9 cellular contexts compared by ENCODE assay signal in genomic region chr17:45310380-45311324, GRCh38. TPM values are rescaled to one million over a fixed set of nuclear protein-coding genes. Genes with fewer than 3 reads are reported as not detected.
A peak's percentile ranks its signal among the peaks of the same experiment; 100 is the strongest.
DNase-seq lines count a peak whose midpoint lies in the region; ATAC-seq and TF ChIP-seq lines count a peak whose summit lies in the region.
"Had no signal": no experiment of that assay in that cellular context is flagged by ENCODE, and none has a peak within 500 bp of the region (broad histone marks: within the 10 kb centered on the region; RNA-seq: fewer than 3 reads in every experiment).

No MANE protein-coding gene starts in this region.

- DNase-seq in NCI-H2107 treated with DMSO at 0.1 percent for 48 hours (lab: John Stamatoyannopoulos, UW; ENCODE audit: unreplicated experiment) = peak; percentile 69
- no peak for DNase-seq in NCI-H2107 (lab: John Stamatoyannopoulos, UW)
- DNase-seq in PC-9 = peak; percentile 59 to 76
- peak in 1 of 5 donors; percentile 71 for DNase-seq in heart left ventricle
- peak; percentile 87 for DNase-seq in stomach

- peaks cover 43% of the 10 kb centered on the region for H3K36me3 ChIP-seq in PC-9 (ENCODE audit: low read depth)
- H3K36me3 ChIP-seq in heart left ventricle = peaks cover 0 to 20% (median 0%) of the 10 kb centered on the region in 9 donors
- no peaks in the 10 kb centered on the region for H3K36me3 ChIP-seq in stomach

- H4K20me1 ChIP-seq in PC-9 (ENCODE audit: insufficient read depth) = peaks cover 53% of the 10 kb centered on the region

- no peak overlapping the region for H2AFZ ChIP-seq in PC-9

- H3K9me3 ChIP-seq in PC-9 (ENCODE audit: insufficient read depth, low read depth) (no peaks in the 10 kb centered on the region), heart left ventricle (no peaks in the 10 kb centered on the region), stomach (no peaks in the 10 kb centered on the region)

- H3K27ac ChIP-seq in PC-9 (peak overlapping the region; percentile 80), heart left ventricle (peak overlapping the region; percentile 62 to 98 (median 94)), stomach (peak overlapping the region; percentile 96 to 98 (median 96))

- H3K27me3 ChIP-seq in PC-9 (ENCODE audit: insufficient read depth, low read depth) = no peaks in the 10 kb centered on the region
- no peaks in the 10 kb centered on the region for H3K27me3 ChIP-seq in heart left ventricle
- no peaks in the 10 kb centered on the region for H3K27me3 ChIP-seq in stomach

- TF ChIP-seq CTCF in PC-9 (conservative IDR thresholded peaks at IDR 0.05) = no peak
- TF ChIP-seq CTCF in heart left ventricle (IDR thresholded peaks at IDR 0.05) = no peak
- TF ChIP-seq CTCF in stomach (IDR thresholded peaks at IDR 0.05) = no peak

- WGBS in heart left ventricle, 4 donors = 33 to 39% (median 37%) methylated on average over 3 of the region's 3 CpGs
- WGBS in stomach, 5 donors = 4 to 20% (median 10%) methylated on average over 3 of the region's 3 CpGs

- peaks cover 96% of the 10 kb centered on the region for H3K79me2 ChIP-seq in PC-9 (ENCODE audit: low read depth)

- no TSS peak for BruUV-seq in PC-9 (replicated peaks; lab: Mats Ljungman, UMichigan)

- CTCF ChIA-PET in PC-9 (lab: Charles Lee) = interaction anchor here (0.5 to 2.8 kb wide), 5 partner anchors 17 to 175 kb away, joined by 4 to 11 read pairs (median 6); partner anchors contain the start of gene ACBD4

- TF ChIP-seq EP300 in stomach (IDR thresholded peaks at IDR 0.05) = no peak

- POLR2A ChIA-PET in PC-9 (lab: Charles Lee; ENCODE audit: unreplicated experiment) = interaction anchor here (0.5 to 0.7 kb wide), 8 partner anchors 15 to 164 kb away, joined by 3 to 9 read pairs (median 5); no protein-coding TSS in a partner anchor

- intact Hi-C loops in PC-9 (cut with micrococcal nuclease; ENCODE audit: unreplicated experiment) (loop anchor here (10.0 kb wide), 1 partner anchor 176 kb away; the partner anchor contains the start of genes ACBD4 and PLCD3), heart left ventricle (cut with DNase I) (loop anchor here in 4 of 10 donors (2.0 to 5.0 kb wide), 4 partner anchors 16 to 72 kb away; partner anchors contain the start of gene SPATA32 (in 1 of the 4)), stomach (cut with DNase I; ENCODE audit: low total_unique reads) (no loop called here)

- ATAC-seq in heart left ventricle (peak in 2 of 4 donors; percentile 12 to 25), HG03108 (IDR thresholded peaks at IDR 0.05; ENCODE audit: unreplicated experiment) (no peak), GM18907 (IDR thresholded peaks at IDR 0.05; ENCODE audit: unreplicated experiment) (no peak), HG02884 (IDR thresholded peaks at IDR 0.05; ENCODE audit: unreplicated experiment) (no peak)

- TF ChIP-seq POLR2A in heart left ventricle (IDR thresholded peaks at IDR 0.05) (no peak), stomach (IDR thresholded peaks at IDR 0.05) (no peak)

- peak overlapping the region; percentile 81 for H3K4me2 ChIP-seq in PC-9

- no peaks in the 10 kb centered on the region for H3K9me2 ChIP-seq in PC-9 (ENCODE audit: insufficient read depth)

- H3F3A ChIP-seq in PC-9 (ENCODE audit: insufficient read depth, low read depth) = peaks cover 74% of the 10 kb centered on the region

- H3K4me3 ChIP-seq in PC-9 = peak overlapping the region; percentile 40; the same call in 1 of the 2 replicates
- H3K4me3 ChIP-seq in heart left ventricle = no peak overlapping the region
- H3K4me3 ChIP-seq in stomach = no peak overlapping the region

- peaks cover 77% of the 10 kb centered on the region for H3K4me1 ChIP-seq in PC-9 (replicated peaks; ENCODE audit: insufficient read depth)
- peaks cover 8 to 100% (median 88%) of the 10 kb centered on the region in 12 donors for H3K4me1 ChIP-seq in heart left ventricle
- H3K4me1 ChIP-seq in stomach = peaks cover 89 to 100% (median 100%) of the 10 kb centered on the region in 4 donors

RNA-seq across cellular contexts. Expression of gene MAP3K14, which starts 6.2 kb away (rescaled TPM):
- 58.3 and 72.4 TPM in 2 replicates for total RNA-seq in PC-9 (2021)
- 10 to 100 TPM in 8 of 9 donors, 1 to 10 TPM in 1; 9.9 to 21.9 (median 12.7) TPM for total RNA-seq in heart left ventricle
- 10 to 100 TPM in 1 of 2 donors, 1 to 10 TPM in 1; 9.0 to 11.2 TPM for polyA plus RNA-seq in heart left ventricle
- 10 to 100 TPM in 2 of 5 donors, 1 to 10 TPM in 3; 1.2 to 17.7 (median 9.7) TPM for total RNA-seq in stomach
- polyA plus RNA-seq in stomach = 10 to 100 TPM in 1 of 3 donors, 1 to 10 TPM in 2; 6.3 to 11.0 (median 6.4) TPM

RNA-seq across cellular contexts. Expression of gene SPATA32, which starts 48.8 kb away (rescaled TPM):
- 0.35 and 0.48 TPM in 2 replicates for total RNA-seq in PC-9 (2021)
- total RNA-seq in heart left ventricle = not detected
- not detected for polyA plus RNA-seq in heart left ventricle
- total RNA-seq in stomach = not detected
- polyA plus RNA-seq in stomach = not detected
- polyA plus RNA-seq: BJ had no signal
